In genomic region chr9:107020040-107020530, GRCh38 we compare ENCODE assay signal across 10 cellular contexts.
A peak's percentile ranks its signal among the peaks of the same experiment; 100 is the strongest.
DNase-seq lines count a peak whose midpoint lies in the region; ATAC-seq and TF ChIP-seq lines count a peak whose summit lies in the region.
"Had no signal": no experiment of that assay in that cellular context is flagged by ENCODE, and none has a peak within 500 bp of the region (broad histone marks: within the 10 kb centered on the region; RNA-seq: fewer than 3 reads in every experiment).

No MANE protein-coding gene starts in this region.

- no peak overlapping the region for H3K27ac ChIP-seq in DOHH2 (ENCODE audit: low read depth, low read length)
- no peak overlapping the region for H3K27ac ChIP-seq in mammary epithelial cell (ENCODE audit: insufficient read depth, low read depth, low read length)
- H3K27ac ChIP-seq: psoas muscle had no signal

- no peaks in the 10 kb centered on the region for H3K9me2 ChIP-seq in DOHH2 (replicated peaks; ENCODE audit: control insufficient read depth, low read length)

- no peaks in the 10 kb centered on the region for H3F3A ChIP-seq in DOHH2 (ENCODE audit: control insufficient read depth, insufficient read depth)

- no peaks in the 10 kb centered on the region for H3K36me3 ChIP-seq in DOHH2 (ENCODE audit: control insufficient read depth, low read length)
- H3K36me3 ChIP-seq in mammary epithelial cell (ENCODE audit: insufficient read depth, low read length) = no peaks in the 10 kb centered on the region

- DNase-seq in mammary epithelial cell (peak; percentile 87), myocyte (ENCODE audit: low read depth) (peak; percentile 87), NCI-H2171 (lab: John Stamatoyannopoulos, UW) (no peak), cerebellar nuclear complex (lab: John Stamatoyannopoulos, UW) (no peak)
- DNase-seq in activated CD4-positive, alpha-beta T cell treated with anti-CD3 and anti-CD28 coated beads, Interleukin-2, amount 10 ng/mL, durations not matched to agents 24 days and 14 days = no peak
- DNase-seq: effector CD8-positive, alpha-beta T cell; psoas muscle had no signal

- no peaks in the 10 kb centered on the region for H3K9me3 Mint-ChIP-seq in activated CD4-positive, alpha-beta T cell treated with anti-CD3 and anti-CD28 coated beads, Interleukin-2, amount 10 ng/mL, durations not matched to agents 24 days and 14 days

- no peak overlapping the region for H2AFZ ChIP-seq in mammary epithelial cell (ENCODE audit: low read depth, low read length)

- peaks cover 8% of the 10 kb centered on the region for H3K4me1 Mint-ChIP-seq in activated CD4-positive, alpha-beta T cell treated with anti-CD3 and anti-CD28 coated beads, Interleukin-2, amount 10 ng/mL, durations not matched to agents 24 days and 14 days

- dilution Hi-C loops in mammary epithelial cell (cut with HindIII; ENCODE audit: low sequenced_read_pairs) = no loop called here

- H3K4me3 Mint-ChIP-seq in activated CD4-positive, alpha-beta T cell treated with anti-CD3 and anti-CD28 coated beads, Interleukin-2, amount 10 ng/mL, durations not matched to agents 24 days and 14 days = no peak overlapping the region

- CTCF ChIA-PET in mammary epithelial cell (lab: Charles Lee; ENCODE audit: low non-redundant PET) = no interaction called here

- no peak overlapping the region for H3K9ac ChIP-seq in mammary epithelial cell (ENCODE audit: insufficient read depth, low read length)

- TF ChIP-seq CTCF in DOHH2 (IDR thresholded peaks at IDR 0.05; ENCODE audit: low read depth, low read length, poor library complexity, severe bottlenecking) (no peak), mammary epithelial cell (conservative IDR thresholded peaks at IDR 0.05 in 1 of 2, IDR thresholded peaks at IDR 0.05 in 1 of 2; ENCODE audit: extremely low read depth in 1 of 2, insufficient read depth in 1 of 2, low read depth in 1 of 2, low read length in 2 of 2) (no peak)

- H3K4me2 ChIP-seq in DOHH2 (ENCODE audit: low read length) (peak overlapping the region; percentile 36), mammary epithelial cell (ENCODE audit: insufficient read depth, low read depth, low read length) (no peak overlapping the region)

- H3K36me3 Mint-ChIP-seq in activated CD4-positive, alpha-beta T cell treated with anti-CD3 and anti-CD28 coated beads, Interleukin-2, amount 10 ng/mL, durations not matched to agents 24 days and 14 days (ENCODE audit: low read depth) = no peaks in the 10 kb centered on the region

- H3K4me1 ChIP-seq in DOHH2 (ENCODE audit: control insufficient read depth, low read length) (peaks cover 40% of the 10 kb centered on the region), mammary epithelial cell (ENCODE audit: insufficient read depth, low read length) (peaks cover 4% of the 10 kb centered on the region)
- H3K4me1 ChIP-seq: psoas muscle had no signal

- no TSS peak for BruUV-seq in mammary epithelial cell (replicated peaks; lab: Mats Ljungman, UMichigan)

- H3K9me3 ChIP-seq in DOHH2 (ENCODE audit: control insufficient read depth, insufficient read depth, low read length) (no peaks in the 10 kb centered on the region; the same call in 1 of the 2 replicates), mammary epithelial cell (replicated peaks; ENCODE audit: insufficient read depth, low read length) (no peaks in the 10 kb centered on the region)

- no peaks in the 10 kb centered on the region for H3K79me2 ChIP-seq in DOHH2 (ENCODE audit: control insufficient read depth, low read length)
- H3K79me2 ChIP-seq in mammary epithelial cell (ENCODE audit: insufficient read depth, low read length) = no peaks in the 10 kb centered on the region

- H3K27me3 ChIP-seq in DOHH2 (ENCODE audit: control insufficient read depth, low read length) = no peaks in the 10 kb centered on the region
- no peaks in the 10 kb centered on the region for H3K27me3 ChIP-seq in mammary epithelial cell (ENCODE audit: insufficient read depth, low read length)

- WGBS in mammary epithelial cell (ENCODE audit: low coverage, missing lambda C conversion rate) = 0% methylated on average over 2 of the region's 2 CpGs

- intact Hi-C loops in mammary epithelial cell (cut with micrococcal nuclease) = no loop called here
- intact Hi-C loops in activated CD4-positive, alpha-beta T cell treated with anti-CD3 and anti-CD28 coated beads, Interleukin-2, amount 10 ng/mL, durations not matched to agents 24 days and 14 days (cut with micrococcal nuclease) = no loop called here

- ATAC-seq in HG03342 (IDR thresholded peaks at IDR 0.05; ENCODE audit: unreplicated experiment) (peak; percentile 38), HG03139 (IDR thresholded peaks at IDR 0.05; ENCODE audit: unreplicated experiment) (no peak)
- ATAC-seq: psoas muscle had no signal

- H4K20me1 ChIP-seq in DOHH2 (ENCODE audit: control insufficient read depth, insufficient read depth, low read depth, low read length) (no peaks in the 10 kb centered on the region), mammary epithelial cell (ENCODE audit: insufficient read depth, low read length) (no peaks in the 10 kb centered on the region)

- H3K27ac Mint-ChIP-seq in activated CD4-positive, alpha-beta T cell treated with anti-CD3 and anti-CD28 coated beads, Interleukin-2, amount 10 ng/mL, durations not matched to agents 24 days and 14 days = no peak overlapping the region

- H3K27me3 Mint-ChIP-seq in activated CD4-positive, alpha-beta T cell treated with anti-CD3 and anti-CD28 coated beads, Interleukin-2, amount 10 ng/mL, durations not matched to agents 24 days and 14 days = no peaks in the 10 kb centered on the region

- in situ Hi-C loops in mammary epithelial cell (cut with MboI; ENCODE audit: low sequenced_read_pairs in 2 of 2) = no loop called here

- H3K4me3 ChIP-seq in DOHH2 (ENCODE audit: low read length) (no peak overlapping the region), mammary epithelial cell (replicated peaks in 1 of 3; ENCODE audit: insufficient read depth in 1 of 3, low read depth in 2 of 3, low read length in 3 of 3) (no peak overlapping the region)
- H3K4me3 ChIP-seq: psoas muscle had no signal

Comparison
In these comparisons a context has a peak if more than half of its experiments do, and no peak if none do; other contexts are left out.
1. DNase-seq: peak in mammary epithelial cell (single experiment) and myocyte (single experiment); none in activated CD4-positive, alpha-beta T cell treated with anti-CD3 and anti-CD28 coated beads, Interleukin-2, amount 10 ng/mL, durations not matched to agents 24 days and 14 days (single experiment), NCI-H2171 (single experiment) and cerebellar nuclear complex (0 of 2).